Comparison of ENCODE assay signal across 1 cellular context in the genomic region with DNA sequence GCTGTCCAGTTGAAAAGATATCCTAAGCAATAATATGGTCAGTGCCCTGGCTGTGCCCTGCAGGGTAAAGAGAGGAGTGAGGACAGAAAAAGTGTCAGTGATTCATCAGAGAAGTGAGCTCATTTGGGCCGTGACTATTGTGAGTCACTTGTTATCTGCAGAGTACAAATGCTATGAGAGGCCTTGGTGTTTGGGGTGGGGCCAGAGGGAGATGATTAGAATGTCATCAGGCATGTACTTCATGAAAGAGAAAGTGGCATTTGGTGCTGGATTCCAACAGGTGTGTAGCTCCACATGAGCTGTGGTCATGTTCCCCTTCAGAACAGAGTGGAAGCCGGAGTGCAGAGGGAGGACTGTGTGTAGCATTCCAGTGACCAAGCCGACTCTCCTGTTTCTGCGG.
TF ChIP-seq lines count a peak whose summit lies in the region.

No MANE protein-coding gene starts in this region.

TF ChIP-seq in GM23338, 12 proteins besides CTCF, POLR2A, EP300 and RAD21 (continued from another document):
- TF ChIP-seq, protein P1, sequence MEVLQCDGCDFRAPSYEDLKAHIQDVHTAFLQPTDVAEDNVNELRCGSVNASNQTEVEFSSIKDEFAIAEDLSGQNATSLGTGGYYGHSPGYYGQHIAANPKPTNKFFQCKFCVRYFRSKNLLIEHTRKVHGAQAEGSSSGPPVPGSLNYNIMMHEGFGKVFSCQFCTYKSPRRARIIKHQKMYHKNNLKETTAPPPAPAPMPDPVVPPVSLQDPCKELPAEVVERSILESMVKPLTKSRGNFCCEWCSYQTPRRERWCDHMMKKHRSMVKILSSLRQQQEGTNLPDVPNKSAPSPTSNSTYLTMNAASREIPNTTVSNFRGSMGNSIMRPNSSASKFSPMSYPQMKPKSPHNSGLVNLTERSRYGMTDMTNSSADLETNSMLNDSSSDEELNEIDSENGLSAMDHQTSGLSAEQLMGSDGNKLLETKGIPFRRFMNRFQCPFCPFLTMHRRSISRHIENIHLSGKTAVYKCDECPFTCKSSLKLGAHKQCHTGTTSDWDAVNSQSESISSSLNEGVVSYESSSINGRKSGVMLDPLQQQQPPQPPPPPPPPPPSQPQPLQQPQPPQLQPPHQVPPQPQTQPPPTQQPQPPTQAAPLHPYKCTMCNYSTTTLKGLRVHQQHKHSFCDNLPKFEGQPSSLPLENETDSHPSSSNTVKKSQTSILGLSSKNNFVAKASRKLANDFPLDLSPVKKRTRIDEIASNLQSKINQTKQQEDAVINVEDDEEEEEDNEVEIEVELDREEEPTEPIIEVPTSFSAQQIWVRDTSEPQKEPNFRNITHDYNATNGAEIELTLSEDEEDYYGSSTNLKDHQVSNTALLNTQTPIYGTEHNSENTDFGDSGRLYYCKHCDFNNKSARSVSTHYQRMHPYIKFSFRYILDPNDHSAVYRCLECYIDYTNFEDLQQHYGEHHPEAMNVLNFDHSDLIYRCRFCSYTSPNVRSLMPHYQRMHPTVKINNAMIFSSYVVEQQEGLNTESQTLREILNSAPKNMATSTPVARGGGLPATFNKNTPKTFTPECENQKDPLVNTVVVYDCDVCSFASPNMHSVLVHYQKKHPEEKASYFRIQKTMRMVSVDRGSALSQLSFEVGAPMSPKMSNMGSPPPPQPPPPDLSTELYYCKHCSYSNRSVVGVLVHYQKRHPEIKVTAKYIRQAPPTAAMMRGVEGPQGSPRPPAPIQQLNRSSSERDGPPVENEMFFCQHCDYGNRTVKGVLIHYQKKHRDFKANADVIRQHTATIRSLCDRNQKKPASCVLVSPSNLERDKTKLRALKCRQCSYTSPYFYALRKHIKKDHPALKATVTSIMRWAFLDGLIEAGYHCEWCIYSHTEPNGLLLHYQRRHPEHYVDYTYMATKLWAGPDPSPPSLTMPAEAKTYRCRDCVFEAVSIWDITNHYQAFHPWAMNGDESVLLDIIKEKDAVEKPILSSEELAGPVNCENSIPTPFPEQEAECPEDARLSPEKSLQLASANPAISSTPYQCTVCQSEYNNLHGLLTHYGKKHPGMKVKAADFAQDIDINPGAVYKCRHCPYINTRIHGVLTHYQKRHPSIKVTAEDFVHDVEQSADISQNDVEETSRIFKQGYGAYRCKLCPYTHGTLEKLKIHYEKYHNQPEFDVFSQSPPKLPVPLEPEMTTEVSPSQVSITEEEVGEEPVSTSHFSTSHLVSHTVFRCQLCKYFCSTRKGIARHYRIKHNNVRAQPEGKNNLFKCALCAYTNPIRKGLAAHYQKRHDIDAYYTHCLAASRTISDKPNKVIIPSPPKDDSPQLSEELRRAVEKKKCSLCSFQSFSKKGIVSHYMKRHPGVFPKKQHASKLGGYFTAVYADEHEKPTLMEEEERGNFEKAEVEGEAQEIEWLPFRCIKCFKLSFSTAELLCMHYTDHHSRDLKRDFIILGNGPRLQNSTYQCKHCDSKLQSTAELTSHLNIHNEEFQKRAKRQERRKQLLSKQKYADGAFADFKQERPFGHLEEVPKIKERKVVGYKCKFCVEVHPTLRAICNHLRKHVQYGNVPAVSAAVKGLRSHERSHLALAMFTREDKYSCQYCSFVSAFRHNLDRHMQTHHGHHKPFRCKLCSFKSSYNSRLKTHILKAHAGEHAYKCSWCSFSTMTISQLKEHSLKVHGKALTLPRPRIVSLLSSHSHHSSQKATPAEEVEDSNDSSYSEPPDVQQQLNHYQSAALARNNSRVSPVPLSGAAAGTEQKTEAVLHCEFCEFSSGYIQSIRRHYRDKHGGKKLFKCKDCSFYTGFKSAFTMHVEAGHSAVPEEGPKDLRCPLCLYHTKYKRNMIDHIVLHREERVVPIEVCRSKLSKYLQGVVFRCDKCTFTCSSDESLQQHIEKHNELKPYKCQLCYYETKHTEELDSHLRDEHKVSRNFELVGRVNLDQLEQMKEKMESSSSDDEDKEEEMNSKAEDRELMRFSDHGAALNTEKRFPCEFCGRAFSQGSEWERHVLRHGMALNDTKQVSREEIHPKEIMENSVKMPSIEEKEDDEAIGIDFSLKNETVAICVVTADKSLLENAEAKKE (CRISPR knock-in tag; IDR thresholded peaks at IDR 0.05) = no peak
- no peak for TF ChIP-seq CREB1 (CRISPR knock-in tag; IDR thresholded peaks at IDR 0.05; ENCODE audit: low read depth)
- TF ChIP-seq JUNB (IDR thresholded peaks at IDR 0.05; ENCODE audit: unreplicated experiment) = no peak
- TF ChIP-seq STAT1 (IDR thresholded peaks at IDR 0.05; ENCODE audit: unreplicated experiment) = no peak
- no peak for TF ChIP-seq ZNF331 (CRISPR knock-in tag; IDR thresholded peaks at IDR 0.05; ENCODE audit: low read depth)
- TF ChIP-seq NANOG (IDR thresholded peaks at IDR 0.05; ENCODE audit: borderline replicate concordance) = no peak
- no peak for TF ChIP-seq EZH2phosphoT487 (IDR thresholded peaks at IDR 0.05; ENCODE audit: unreplicated experiment)
- TF ChIP-seq POLR2AphosphoS5 (IDR thresholded peaks at IDR 0.05; ENCODE audit: low read depth) = no peak
